In genomic region chr15:101348015-101348414, GRCh38 we compare ENCODE assay signal across 17 cellular contexts.
"Had no signal": no experiment of that assay in that cellular context is flagged by ENCODE, and none has a peak within 500 bp of the region (broad histone marks: within the 10 kb centered on the region; RNA-seq: fewer than 3 reads in every experiment).

No MANE protein-coding gene starts in this region.

- H3K4me3 ChIP-seq: adrenal gland, thoracic aorta had no signal

- H3K27ac Mint-ChIP-seq: activated CD4-positive, alpha-beta T cell treated with anti-CD3 and anti-CD28 coated beads, Interleukin-2, amount 10 ng/mL, durations not matched to agents 7 days and 5 days; endodermal cell; memory B cell; natural killer cell treated with Interleukin-12 subunit alpha and Interleukin-12 subunit beta and Interleukin-15 and Interleukin-18, amount 100 ng/mL, for 72 hours; stimulated activated naive CD8-positive, alpha-beta T cell treated with anti-CD3 and anti-CD28 coated beads, Interleukin-15, amount 100 ng/mL, for 72 hours; T-helper 17 cell had no signal

- H3K4me1 ChIP-seq: adrenal gland had no signal

- ATAC-seq: natural killer cell treated with Interleukin-12 subunit alpha and Interleukin-12 subunit beta and Interleukin-15 and Interleukin-18, amount 100 ng/mL, for 72 hours; stimulated activated naive CD8-positive, alpha-beta T cell treated with anti-CD3 and anti-CD28 coated beads, Interleukin-15, amount 100 ng/mL, for 72 hours; T-helper 17 cell had no signal

- H3K27me3 ChIP-seq: adrenal gland had no signal

- H3K4me1 Mint-ChIP-seq: activated CD4-positive, alpha-beta T cell treated with anti-CD3 and anti-CD28 coated beads, Interleukin-2, amount 10 ng/mL, durations not matched to agents 7 days and 5 days; memory B cell; stimulated activated naive CD8-positive, alpha-beta T cell treated with anti-CD3 and anti-CD28 coated beads, Interleukin-15, amount 100 ng/mL, for 72 hours; T-helper 17 cell had no signal

- H3K27ac ChIP-seq: adrenal gland, thoracic aorta had no signal

- H3K4me3 Mint-ChIP-seq: activated CD4-positive, alpha-beta T cell treated with anti-CD3 and anti-CD28 coated beads, Interleukin-2, amount 10 ng/mL, durations not matched to agents 7 days and 5 days; brain; endodermal cell; memory B cell; natural killer cell treated with Interleukin-12 subunit alpha and Interleukin-12 subunit beta and Interleukin-15 and Interleukin-18, amount 100 ng/mL, for 72 hours; stimulated activated naive CD8-positive, alpha-beta T cell treated with anti-CD3 and anti-CD28 coated beads, Interleukin-15, amount 100 ng/mL, for 72 hours; T-helper 17 cell had no signal

- DNase-seq: activated CD4-positive, alpha-beta T cell treated with anti-CD3 and anti-CD28 coated beads, Interleukin-2, amount 10 ng/mL, durations not matched to agents 7 days and 5 days; activated CD4-positive, CD25-positive, alpha-beta regulatory T cell; activated naive CD4-positive, alpha-beta T cell treated with anti-CD3 and anti-CD28 coated beads, Interleukin-2, amount 50 U/mL, for 16 hours; adrenal gland; cerebellar nuclear complex; dermis blood vessel endothelial cell; endodermal cell; erythroblast; hippocampal formation; left cardiac atrium; stimulated activated CD4-positive, alpha-beta T cell treated with anti-CD3 and anti-CD28 coated beads, Interleukin-4, amount 100 ng/mL, for 4 hours; stimulated activated naive CD8-positive, alpha-beta T cell treated with anti-CD3 and anti-CD28 coated beads, Interleukin-15, amount 100 ng/mL, for 72 hours; T-helper 17 cell had no signal

- H3K9me3 ChIP-seq: adrenal gland, thoracic aorta had no signal

- H3K9me3 Mint-ChIP-seq: activated CD4-positive, alpha-beta T cell treated with anti-CD3 and anti-CD28 coated beads, Interleukin-2, amount 10 ng/mL, durations not matched to agents 7 days and 5 days; brain; natural killer cell treated with Interleukin-12 subunit alpha and Interleukin-12 subunit beta and Interleukin-15 and Interleukin-18, amount 100 ng/mL, for 72 hours; stimulated activated naive CD8-positive, alpha-beta T cell treated with anti-CD3 and anti-CD28 coated beads, Interleukin-15, amount 100 ng/mL, for 72 hours had no signal

- H3K36me3 Mint-ChIP-seq: brain; memory B cell; natural killer cell treated with Interleukin-12 subunit alpha and Interleukin-12 subunit beta and Interleukin-15 and Interleukin-18, amount 100 ng/mL, for 72 hours had no signal

- H3K36me3 ChIP-seq: adrenal gland, thoracic aorta had no signal
